In the genomic region with DNA sequence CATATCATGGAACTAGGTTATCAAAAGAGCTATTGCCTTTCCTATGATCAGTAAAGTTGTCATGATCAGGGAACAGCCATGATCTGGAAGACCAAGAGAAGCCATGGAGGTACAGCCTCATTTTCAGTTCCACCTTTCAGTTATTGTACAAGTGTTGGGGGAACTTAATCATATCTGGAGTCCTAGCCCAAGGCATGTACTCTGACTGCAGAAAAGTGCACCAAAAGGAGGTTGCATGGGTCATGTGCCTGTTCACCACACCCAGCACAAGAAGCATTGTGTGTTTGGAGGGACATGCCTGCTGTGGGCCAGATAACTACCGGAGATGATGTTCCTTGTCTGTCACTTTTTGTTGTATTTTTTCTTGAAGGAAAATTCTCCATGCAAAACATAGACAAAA, we compare ENCODE assay signal across 12 cellular contexts.
DNase-seq lines count a peak whose midpoint lies in the region; ATAC-seq lines count a peak whose summit lies in the region.
"Had no signal": no experiment of that assay in that cellular context is flagged by ENCODE, and none has a peak within 500 bp of the region (broad histone marks: within the 10 kb centered on the region; RNA-seq: fewer than 3 reads in every experiment).

No MANE protein-coding gene starts in this region.

- in situ Hi-C loops in GM23248 (cut with MboI) = no loop called here

- WGBS in GM23248 (ENCODE audit: low coverage in 1 of 2, low lambda C conversion rate in 2 of 2, missing lambda C conversion rate in 2 of 2), 2 experiments = 92 to 93% methylated on average over 1 of the region's 1 CpG

- no peak overlapping the region for H3K4me3 ChIP-seq in GM23248

- no peaks in the 10 kb centered on the region for H3K27me3 ChIP-seq in GM23248 (replicated peaks; ENCODE audit: insufficient read depth)

- no peaks in the 10 kb centered on the region for H3K9me3 ChIP-seq in GM23248 (ENCODE audit: low read depth)

- DNase-seq in CD1c-positive myeloid dendritic cell (ENCODE audit: extremely low spot score) (peak; percentile 13), GM23248 (no peak), NCI-H748 treated with DMSO at 0.1 percent for 48 hours (lab: John Stamatoyannopoulos, UW) (no peak)
- DNase-seq in effector CD4-positive, alpha-beta T cell = no peak
- DNase-seq in activated effector memory CD4-positive, alpha-beta T cell treated with Interleukin-2 at 50 U/mL for 16 hours = no peak
- DNase-seq: HCEC 1CT, NCI-H2029 treated with DMSO at 0.1 percent for 48 hours, SIG-M5 had no signal

- H2AFZ ChIP-seq in GM23248 = no peak overlapping the region

- no peaks in the 10 kb centered on the region for H4K20me1 ChIP-seq in GM23248 (ENCODE audit: insufficient read depth)

- no peak overlapping the region for H3K4me2 ChIP-seq in GM23248 (ENCODE audit: unreplicated experiment)

- no peaks in the 10 kb centered on the region for H3K79me2 ChIP-seq in GM23248 (ENCODE audit: insufficient read depth)

- peaks cover 13% of the 10 kb centered on the region for H3K4me1 ChIP-seq in GM23248 (ENCODE audit: insufficient read depth)

- no peak overlapping the region for H3K9ac ChIP-seq in GM23248

- peak; percentile 42 for ATAC-seq in GM19372 (IDR thresholded peaks at IDR 0.05; ENCODE audit: low read depth, unreplicated experiment)
- peak; percentile 66 for ATAC-seq in HG02623 (IDR thresholded peaks at IDR 0.05; ENCODE audit: unreplicated experiment)
- ATAC-seq in HG03460 (IDR thresholded peaks at IDR 0.05; ENCODE audit: unreplicated experiment) = peak; percentile 46

- H3K9me2 ChIP-seq in GM23248 (ENCODE audit: insufficient read depth) = no peaks in the 10 kb centered on the region

- no peaks in the 10 kb centered on the region for H3K36me3 ChIP-seq in GM23248 (ENCODE audit: low read depth)

- H3F3A ChIP-seq in GM23248 (ENCODE audit: insufficient read depth) = peaks cover 8% of the 10 kb centered on the region; the same call in 1 of the 2 replicates

- no peak overlapping the region for H3K27ac ChIP-seq in GM23248
- H3K27ac ChIP-seq: 22Rv1 had no signal
